ENCODE assay signal across 9 cellular contexts in genomic region chr15:98866503-98866902, GRCh38.
DNase-seq lines count a peak whose midpoint lies in the region; ATAC-seq, FAIRE-seq and TF ChIP-seq lines count a peak whose summit lies in the region.
"Had no signal": no experiment of that assay in that cellular context is flagged by ENCODE, and none has a peak within 500 bp of the region (broad histone marks: within the 10 kb centered on the region; RNA-seq: fewer than 3 reads in every experiment).

No MANE protein-coding gene starts in this region.

- H3K9ac ChIP-seq in SK-N-MC (ENCODE audit: insufficient read length) = peak overlapping the region; percentile 88

- peak; percentile 24 for DNase-seq in NCI-H2107 treated with DMSO at 0.1 percent for 48 hours (lab: John Stamatoyannopoulos, UW; ENCODE audit: unreplicated experiment)
- no peak for DNase-seq in NCI-H2107 (lab: John Stamatoyannopoulos, UW)
- DNase-seq in SK-N-MC (ENCODE audit: low read depth, low spot score) = no peak
- DNase-seq in fibroblast of pulmonary artery (ENCODE audit: low read depth) = peak; percentile 75
- DNase-seq in renal cortical epithelial cell (ENCODE audit: low read depth) = peak; percentile 56
- DNase-seq in COR-L47 (lab: John Stamatoyannopoulos, UW) = no peak
- no peak for DNase-seq in HTR-8/SVneo (ENCODE audit: insufficient read length, low spot score)

- H3K36me3 ChIP-seq in SK-N-MC (ENCODE audit: insufficient read depth, low read length) = no peaks in the 10 kb centered on the region

- FAIRE-seq in HTR-8/SVneo (lab: Jason Lieb, UNC) = no peak
- FAIRE-seq: A204.1 had no signal

- H3K27ac ChIP-seq in SK-N-MC = peak overlapping the region; percentile 95

- peak overlapping the region; percentile 85 for H3K4me3 ChIP-seq in SK-N-MC
- peak overlapping the region; percentile 72 for H3K4me3 ChIP-seq in fibroblast of pulmonary artery (replicated peaks; ENCODE audit: low read depth, low read length)

- no peaks in the 10 kb centered on the region for H3K9me3 ChIP-seq in SK-N-MC (ENCODE audit: low read depth, low read length)

- no peak for ATAC-seq in HG02588 (IDR thresholded peaks at IDR 0.05; ENCODE audit: unreplicated experiment)

- TF ChIP-seq CTCF in fibroblast of pulmonary artery (IDR thresholded peaks at IDR 0.05; ENCODE audit: low read length, missing control alignments) = no peak

Comparison
In these comparisons a context has a peak if more than half of its experiments do, and no peak if none do; other contexts are left out.
1. DNase-seq: peak in NCI-H2107 treated with DMSO at 0.1 percent for 48 hours (single experiment), fibroblast of pulmonary artery (single experiment) and renal cortical epithelial cell (single experiment); none in NCI-H2107 (single experiment), SK-N-MC (single experiment), COR-L47 (single experiment) and HTR-8/SVneo (single experiment).